Comparison of ENCODE assay signal across 12 cellular contexts in the genomic region with DNA sequence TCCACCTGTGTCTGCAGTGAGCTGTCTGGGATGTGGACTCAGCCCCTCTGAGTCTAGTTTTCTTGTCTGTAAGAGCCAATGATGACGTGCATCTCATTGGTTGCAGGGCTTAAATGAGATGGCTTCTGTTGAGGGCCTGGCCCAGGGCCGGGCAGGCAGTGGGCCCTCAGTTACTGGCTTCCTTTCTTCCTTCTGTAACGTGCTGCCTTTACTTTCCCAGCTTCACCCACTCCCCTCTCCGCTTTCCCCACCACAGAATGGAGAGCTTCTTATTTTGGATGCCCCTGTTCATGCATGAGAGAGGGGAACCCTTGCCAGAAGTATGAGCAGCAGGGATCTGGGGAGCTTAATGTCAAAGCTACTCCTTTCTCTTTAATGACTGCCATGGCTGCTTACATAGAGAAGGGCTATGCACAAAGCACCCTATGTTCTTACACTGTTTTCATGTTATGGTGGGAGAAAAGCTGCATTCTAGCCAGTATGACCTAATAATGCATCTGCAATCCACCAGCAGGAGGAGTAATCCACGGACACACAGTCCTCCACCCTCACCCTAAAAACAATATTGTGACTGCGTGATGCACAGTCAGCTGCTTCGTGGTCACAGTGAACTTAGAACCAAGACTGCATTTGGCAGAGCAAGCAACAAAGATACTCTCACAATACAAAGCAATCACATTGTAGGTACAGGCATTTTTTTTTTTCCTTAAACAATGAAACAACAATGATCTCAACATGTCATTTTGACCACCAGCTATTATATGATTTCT. TPM values are rescaled to one million over a fixed set of nuclear protein-coding genes. Genes with fewer than 3 reads are reported as not detected.
A peak's percentile ranks its signal among the peaks of the same experiment; 100 is the strongest.
DNase-seq lines count a peak whose midpoint lies in the region; FAIRE-seq and TF ChIP-seq lines count a peak whose summit lies in the region.
"Had no signal": no experiment of that assay in that cellular context is flagged by ENCODE, and none has a peak within 500 bp of the region (broad histone marks: within the 10 kb centered on the region; RNA-seq: fewer than 3 reads in every experiment).

No MANE protein-coding gene starts in this region.

- no peak overlapping the region for H3K4me3 Mint-ChIP-seq in activated naive CD4-positive, alpha-beta T cell treated with anti-CD3 and anti-CD28 coated beads, Interleukin-2, amount 50 U/mL, for 24 hours
- H3K4me3 Mint-ChIP-seq: activated CD4-positive, alpha-beta T cell treated with anti-CD3 and anti-CD28 coated beads for 36 hours had no signal

- FAIRE-seq in urothelium cell line (lab: Jason Lieb, UNC): peak; percentile 87

- 78% methylated on average over 7 of the region's 7 CpGs for WGBS in hepatocyte (ENCODE audit: low lambda C conversion rate, missing lambda C conversion rate)

- no peak for DNase-seq in activated naive CD4-positive, alpha-beta T cell (lab: John Stamatoyannopoulos, UW)
- DNase-seq in hepatocyte (ENCODE audit: low spot score) (peak; percentile 55), urothelium cell line (ENCODE audit: low spot score) (no peak), uterus (no peak), SW 1271 (lab: John Stamatoyannopoulos, UW) (no peak)
- no peak for DNase-seq in activated effector memory CD4-positive, alpha-beta T cell treated with anti-CD3 and anti-CD28 coated beads, Interleukin-2, amount 50 U/mL, for 16 hours
- DNase-seq: activated CD4-positive, alpha-beta T cell treated with anti-CD3 and anti-CD28 coated beads for 36 hours; ovary had no signal

- H3K9me3 ChIP-seq in hepatocyte (ENCODE audit: low read depth) (no peaks in the 10 kb centered on the region), uterus (no peaks in the 10 kb centered on the region)
- H3K9me3 ChIP-seq: BLaER1 treated with 17β-estradiol and CSF1 and Interleukin-3, amounts not matched to agents 10 nM and 100 nM; ovary had no signal

- no peak overlapping the region for H3K4me3 ChIP-seq in hepatocyte
- no peak overlapping the region for H3K4me3 ChIP-seq in uterus
- H3K4me3 ChIP-seq: BLaER1 treated with 17β-estradiol and CSF1 and Interleukin-3, amounts not matched to agents 10 nM and 100 nM; ovary had no signal

- TF ChIP-seq POLR2A in uterus (IDR thresholded peaks at IDR 0.05): no peak

- H3K4me1 Mint-ChIP-seq in activated naive CD4-positive, alpha-beta T cell treated with anti-CD3 and anti-CD28 coated beads, Interleukin-2, amount 50 U/mL, for 24 hours: peaks cover 11% of the 10 kb centered on the region

- no peak overlapping the region for H3K4me2 ChIP-seq in hepatocyte

- H3K9me3 Mint-ChIP-seq in activated naive CD4-positive, alpha-beta T cell treated with anti-CD3 and anti-CD28 coated beads, Interleukin-2, amount 50 U/mL, for 24 hours: no peaks in the 10 kb centered on the region

- H3K36me3 ChIP-seq in hepatocyte (replicated peaks; ENCODE audit: insufficient read depth, low read depth) (no peaks in the 10 kb centered on the region), uterus (no peaks in the 10 kb centered on the region)
- H3K36me3 ChIP-seq: BLaER1 treated with 17β-estradiol and CSF1 and Interleukin-3, amounts not matched to agents 10 nM and 100 nM; ovary had no signal

- no peaks in the 10 kb centered on the region for H4K20me1 ChIP-seq in hepatocyte (ENCODE audit: insufficient read depth, poor library complexity, severe bottlenecking)
- H4K20me1 ChIP-seq: BLaER1 treated with 17β-estradiol and CSF1 and Interleukin-3, amounts not matched to agents 10 nM and 100 nM had no signal

- H3K27ac ChIP-seq in angular gyrus (ENCODE audit: low read depth, low read length) (peak overlapping the region; percentile 85), hepatocyte (peak overlapping the region; percentile 80), uterus (no peak overlapping the region)
- H3K27ac ChIP-seq: BLaER1 treated with 17β-estradiol and CSF1 and Interleukin-3, amounts not matched to agents 10 nM and 100 nM; epithelial cell of prostate; ovary had no signal

- peaks cover 17% of the 10 kb centered on the region for H3K4me1 ChIP-seq in hepatocyte (ENCODE audit: insufficient read depth)
- no peaks in the 10 kb centered on the region for H3K4me1 ChIP-seq in uterus

- H3K27me3 Mint-ChIP-seq in activated naive CD4-positive, alpha-beta T cell treated with anti-CD3 and anti-CD28 coated beads, Interleukin-2, amount 50 U/mL, for 24 hours: no peaks in the 10 kb centered on the region
- H3K27me3 Mint-ChIP-seq: activated CD4-positive, alpha-beta T cell treated with anti-CD3 and anti-CD28 coated beads for 36 hours had no signal

- intact Hi-C loops in uterus (cut with DNase I; ENCODE audit: low total_unique reads): no loop called here

- peak overlapping the region; percentile 59 for H3K27ac Mint-ChIP-seq in activated naive CD4-positive, alpha-beta T cell treated with anti-CD3 and anti-CD28 coated beads, Interleukin-2, amount 50 U/mL, for 24 hours
- H3K27ac Mint-ChIP-seq: activated CD4-positive, alpha-beta T cell treated with anti-CD3 and anti-CD28 coated beads for 36 hours had no signal

- TF ChIP-seq CTCF in hepatocyte (IDR thresholded peaks at IDR 0.05; ENCODE audit: poor library complexity) (peak; percentile 33), uterus (IDR thresholded peaks at IDR 0.05) (peak in 1 of 4 experiments; percentile 15)

- H3K79me2 ChIP-seq in hepatocyte: no peaks in the 10 kb centered on the region

- no peak overlapping the region for H2AFZ ChIP-seq in hepatocyte

- H3K27me3 ChIP-seq in hepatocyte (no peaks in the 10 kb centered on the region), uterus (no peaks in the 10 kb centered on the region)
- H3K27me3 ChIP-seq: BLaER1 treated with 17β-estradiol and CSF1 and Interleukin-3, amounts not matched to agents 10 nM and 100 nM; ovary had no signal

- no peaks in the 10 kb centered on the region for H3K9me2 ChIP-seq in hepatocyte (replicated peaks; ENCODE audit: insufficient read depth)

- no peaks in the 10 kb centered on the region for H3K36me3 Mint-ChIP-seq in activated naive CD4-positive, alpha-beta T cell treated with anti-CD3 and anti-CD28 coated beads, Interleukin-2, amount 50 U/mL, for 24 hours

RNA-seq across cellular contexts. Expression of gene CREG2, which starts 37.2 kb away (rescaled TPM):
- total RNA-seq in hepatocyte: 2.2 and 3.8 TPM in 2 replicates
- polyA plus RNA-seq in hepatocyte: 2.6 and 4.8 TPM in 2 replicates
- total RNA-seq in uterus: under 1 TPM in 1 of 4 donors, not detected in 3; 0.28 TPM
- total RNA-seq: activated CD4-positive, alpha-beta T cell treated with anti-CD3 and anti-CD28 coated beads for 36 hours had no signal

RNA-seq across cellular contexts. Expression of gene RNF149, which starts 41.6 kb away (rescaled TPM):
- total RNA-seq in hepatocyte: 60.3 and 60.7 TPM in 2 replicates
- polyA plus RNA-seq in hepatocyte: 64.6 and 66.0 TPM in 2 replicates
- 100 to 1,000 TPM in 2 of 4 donors, 10 to 100 TPM in 2; 17.4 to 105 (median 82.0) TPM for total RNA-seq in uterus

Comparison
In these comparisons a context has a peak if more than half of its experiments do, and no peak if none do; other contexts are left out.
1. H3K27ac ChIP-seq: peak in angular gyrus (single experiment) and hepatocyte (single experiment); none in uterus (0 of 2).